34 cellular contexts compared by ENCODE assay signal in the genomic region with DNA sequence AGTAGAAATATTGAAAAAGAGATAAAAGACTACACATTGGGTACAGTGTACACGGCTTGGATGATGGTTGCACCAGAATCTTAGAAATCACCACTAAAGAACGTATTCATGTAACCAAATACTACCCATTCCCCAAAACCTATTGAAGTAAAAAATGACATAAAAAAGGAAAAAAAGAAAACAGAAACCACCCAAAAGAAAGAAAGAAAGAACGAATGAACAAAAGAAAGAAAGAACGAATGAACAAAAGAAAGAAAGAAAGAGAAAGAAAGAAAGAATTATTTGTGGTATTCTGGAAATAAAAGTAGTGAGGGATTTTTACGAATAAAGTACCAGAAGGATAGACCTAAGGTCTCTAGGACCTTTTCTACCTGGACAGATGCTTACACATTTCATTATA.
"Had no signal": no experiment of that assay in that cellular context is flagged by ENCODE, and none has a peak within 500 bp of the region (broad histone marks: within the 10 kb centered on the region; RNA-seq: fewer than 3 reads in every experiment).

No MANE protein-coding gene starts in this region.

- H3K4me1 Mint-ChIP-seq: endodermal cell had no signal

- H3K4me3 Mint-ChIP-seq: activated CD4-positive, alpha-beta memory T cell treated with anti-CD3 and anti-CD28 coated beads for 36 hours; activated CD4-positive, alpha-beta T cell treated with anti-CD3 and anti-CD28 coated beads for 36 hours; activated CD4-positive, alpha-beta T cell treated with anti-CD3 and anti-CD28 coated beads, Interleukin-2, amount 10 ng/mL, durations not matched to agents 24 days and 14 days; activated CD8-positive, alpha-beta memory T cell treated with anti-CD3 and anti-CD28 coated beads, Interleukin-2, amount 10 ng/mL, durations not matched to agents 7 days and 5 days; activated CD8-positive, alpha-beta T cell treated with anti-CD3 and anti-CD28 coated beads, Interleukin-2, amount 10 ng/mL, durations not matched to agents 7 days and 5 days; activated naive CD4-positive, alpha-beta T cell treated with anti-CD3 and anti-CD28 coated beads for 36 hours; activated naive CD4-positive, alpha-beta T cell treated with anti-CD3 and anti-CD28 coated beads, Interleukin-2, amount 50 U/mL, for 24 hours; activated naive CD8-positive, alpha-beta T cell treated with anti-CD3 and anti-CD28 coated beads for 36 hours; activated naive CD8-positive, alpha-beta T cell treated with anti-CD3 and anti-CD28 coated beads, Interleukin-2, amount 50 U/mL, for 24 hours; activated T-helper 1 cell treated with anti-CD3 and anti-CD28 coated beads, Interleukin-12 subunit alpha, Interleukin-12 subunit beta, Interleukin-2, Interleukin-4 antibody, amounts not matched to agents 30 ng/mL and 10 ng/mL and 1 ng/mL, durations not matched to agents 14 hours and 24 hours and 36 hours; dendritic cell treated with granulocyte-macrophage colony-stimulating factor and Interleukin-4, amounts not matched to agents 40 ng/mL and 50 ng/mL, for 4 days; endodermal cell; T-helper 2 cell treated with Interferon-gamma antibody and Interleukin-4, amounts not matched to agents 5 μg/mL and 100 μg/mL, for 36 hours had no signal

- H3K27me3 ChIP-seq: adrenal gland, body of pancreas, cardiac muscle cell, dorsolateral prefrontal cortex had no signal

- H3K9me3 ChIP-seq: adrenal gland, body of pancreas had no signal

- DNase-seq: activated CD4-positive, alpha-beta memory T cell treated with anti-CD3 and anti-CD28 coated beads for 36 hours; activated CD4-positive, alpha-beta T cell treated with anti-CD3 and anti-CD28 coated beads for 36 hours; activated CD4-positive, alpha-beta T cell treated with anti-CD3 and anti-CD28 coated beads, Interleukin-2, amount 10 ng/mL, durations not matched to agents 24 days and 14 days; activated CD4-positive, CD25-positive, alpha-beta regulatory T cell; activated CD4-positive, CD25-positive, alpha-beta regulatory T cell treated with anti-CD3 and anti-CD28 coated beads, Interleukin-2, amount 50 U/mL, for 72 hours; activated CD8-positive, alpha-beta memory T cell treated with anti-CD3 and anti-CD28 coated beads, Interleukin-2, amount 10 ng/mL, durations not matched to agents 7 days and 5 days; activated CD8-positive, alpha-beta memory T cell treated with anti-CD3 and anti-CD28 coated beads, Interleukin-2, amount 50 U/mL, for 4 hours; activated CD8-positive, alpha-beta T cell treated with anti-CD3 and anti-CD28 coated beads, Interleukin-2, amount 10 ng/mL, durations not matched to agents 7 days and 5 days; activated effector memory CD4-positive, alpha-beta T cell treated with anti-CD3 and anti-CD28 coated beads, Interleukin-2, amount 50 U/mL, for 16 hours; activated naive CD4-positive, alpha-beta T cell treated with anti-CD3 and anti-CD28 coated beads for 36 hours; activated naive CD8-positive, alpha-beta T cell treated with anti-CD3 and anti-CD28 coated beads for 36 hours; activated naive CD8-positive, alpha-beta T cell treated with anti-CD3 and anti-CD28 coated beads, Interleukin-2, amount 50 U/mL, for 24 hours; activated T-cell treated with anti-CD3 and anti-CD28 coated beads, Interleukin-2, amount 50 U/mL, for 1 hour; activated T-cell treated with anti-CD3 and anti-CD28 coated beads, Interleukin-2, amount 50 U/mL, for 48 hours; adrenal gland; amygdala; aorta; body of pancreas; central memory CD4-positive, alpha-beta T cell; dorsolateral prefrontal cortex; effector memory CD4-positive, alpha-beta T cell; endodermal cell; foreskin fibroblast; head of caudate nucleus; hypothalamus had no signal

- H3K9me3 Mint-ChIP-seq: activated CD4-positive, alpha-beta memory T cell treated with anti-CD3 and anti-CD28 coated beads for 36 hours; activated CD4-positive, alpha-beta T cell treated with anti-CD3 and anti-CD28 coated beads, Interleukin-2, amount 10 ng/mL, durations not matched to agents 24 days and 14 days; activated naive CD4-positive, alpha-beta T cell treated with anti-CD3 and anti-CD28 coated beads for 36 hours; activated naive CD4-positive, alpha-beta T cell treated with anti-CD3 and anti-CD28 coated beads, Interleukin-2, amount 50 U/mL, for 24 hours; activated naive CD8-positive, alpha-beta T cell treated with anti-CD3 and anti-CD28 coated beads for 36 hours; activated naive CD8-positive, alpha-beta T cell treated with anti-CD3 and anti-CD28 coated beads, Interleukin-2, amount 50 U/mL, for 24 hours; activated T-helper 1 cell treated with anti-CD3 and anti-CD28 coated beads, Interleukin-12 subunit alpha, Interleukin-12 subunit beta, Interleukin-2, Interleukin-4 antibody, amounts not matched to agents 30 ng/mL and 10 ng/mL and 1 ng/mL, durations not matched to agents 14 hours and 24 hours and 36 hours; activated T-helper 2 cell treated with anti-CD3 and anti-CD28 coated beads, Interferon-gamma antibody, Interleukin-2, Interleukin-4, amounts not matched to agents 10 μg/mL and 5 μg/mL and 100 μg/mL, durations not matched to agents 14 hours and 24 hours and 36 hours; dendritic cell treated with granulocyte-macrophage colony-stimulating factor and Interleukin-4, amounts not matched to agents 40 ng/mL and 50 ng/mL, for 4 days; endodermal cell; T-helper 2 cell treated with Interferon-gamma antibody and Interleukin-4, amounts not matched to agents 5 μg/mL and 100 μg/mL, for 36 hours had no signal

- ATAC-seq: activated CD4-positive, alpha-beta T cell treated with anti-CD3 and anti-CD28 coated beads for 36 hours; activated CD8-positive, alpha-beta memory T cell treated with anti-CD3 and anti-CD28 coated beads, Interleukin-2, amount 10 ng/mL, durations not matched to agents 7 days and 5 days; activated CD8-positive, alpha-beta T cell treated with anti-CD3 and anti-CD28 coated beads, Interleukin-2, amount 10 ng/mL, durations not matched to agents 7 days and 5 days; activated naive CD8-positive, alpha-beta T cell treated with anti-CD3 and anti-CD28 coated beads, Interleukin-2, amount 50 U/mL, for 24 hours; body of pancreas; esophagus mucosa had no signal

- H3K27ac ChIP-seq: adrenal gland, body of pancreas, cardiac muscle cell, coronary artery, dorsolateral prefrontal cortex had no signal

- H3K27me3 Mint-ChIP-seq: activated CD4-positive, alpha-beta memory T cell treated with anti-CD3 and anti-CD28 coated beads for 36 hours; activated CD4-positive, alpha-beta T cell treated with anti-CD3 and anti-CD28 coated beads for 36 hours; activated CD4-positive, alpha-beta T cell treated with anti-CD3 and anti-CD28 coated beads, Interleukin-2, amount 10 ng/mL, durations not matched to agents 24 days and 14 days; activated CD8-positive, alpha-beta memory T cell treated with anti-CD3 and anti-CD28 coated beads, Interleukin-2, amount 10 ng/mL, durations not matched to agents 7 days and 5 days; activated naive CD4-positive, alpha-beta T cell treated with anti-CD3 and anti-CD28 coated beads, Interleukin-2, amount 50 U/mL, for 24 hours; activated naive CD8-positive, alpha-beta T cell treated with anti-CD3 and anti-CD28 coated beads for 36 hours; activated naive CD8-positive, alpha-beta T cell treated with anti-CD3 and anti-CD28 coated beads, Interleukin-2, amount 50 U/mL, for 24 hours; dendritic cell treated with granulocyte-macrophage colony-stimulating factor and Interleukin-4, amounts not matched to agents 40 ng/mL and 50 ng/mL, for 4 days had no signal

- H3K4me3 ChIP-seq: adrenal gland, body of pancreas, cardiac muscle cell, coronary artery, dorsolateral prefrontal cortex had no signal

- H3K27ac Mint-ChIP-seq: activated CD4-positive, alpha-beta memory T cell treated with anti-CD3 and anti-CD28 coated beads for 36 hours; activated CD4-positive, alpha-beta T cell treated with anti-CD3 and anti-CD28 coated beads for 36 hours; activated CD4-positive, alpha-beta T cell treated with anti-CD3 and anti-CD28 coated beads, Interleukin-2, amount 10 ng/mL, durations not matched to agents 24 days and 14 days; activated CD8-positive, alpha-beta memory T cell treated with anti-CD3 and anti-CD28 coated beads, Interleukin-2, amount 10 ng/mL, durations not matched to agents 7 days and 5 days; activated CD8-positive, alpha-beta T cell treated with anti-CD3 and anti-CD28 coated beads, Interleukin-2, amount 10 ng/mL, durations not matched to agents 7 days and 5 days; activated naive CD4-positive, alpha-beta T cell treated with anti-CD3 and anti-CD28 coated beads for 36 hours; activated naive CD4-positive, alpha-beta T cell treated with anti-CD3 and anti-CD28 coated beads, Interleukin-2, amount 50 U/mL, for 24 hours; activated naive CD8-positive, alpha-beta T cell treated with anti-CD3 and anti-CD28 coated beads for 36 hours; activated naive CD8-positive, alpha-beta T cell treated with anti-CD3 and anti-CD28 coated beads, Interleukin-2, amount 50 U/mL, for 24 hours; activated T-helper 1 cell treated with anti-CD3 and anti-CD28 coated beads, Interleukin-12 subunit alpha, Interleukin-12 subunit beta, Interleukin-2, Interleukin-4 antibody, amounts not matched to agents 30 ng/mL and 10 ng/mL and 1 ng/mL, durations not matched to agents 14 hours and 24 hours and 36 hours; activated T-helper 2 cell treated with anti-CD3 and anti-CD28 coated beads, Interferon-gamma antibody, Interleukin-2, Interleukin-4, amounts not matched to agents 10 μg/mL and 5 μg/mL and 100 μg/mL, durations not matched to agents 14 hours and 24 hours and 36 hours; dendritic cell treated with granulocyte-macrophage colony-stimulating factor and Interleukin-4, amounts not matched to agents 40 ng/mL and 50 ng/mL, for 4 days; endodermal cell; T-helper 2 cell treated with Interferon-gamma antibody and Interleukin-4, amounts not matched to agents 5 μg/mL and 100 μg/mL, for 36 hours had no signal

- H3K36me3 ChIP-seq: adrenal gland had no signal

- H3K36me3 Mint-ChIP-seq: activated CD4-positive, alpha-beta memory T cell treated with anti-CD3 and anti-CD28 coated beads for 36 hours; activated naive CD8-positive, alpha-beta T cell treated with anti-CD3 and anti-CD28 coated beads for 36 hours had no signal

- FAIRE-seq: frontal cortex had no signal
